ENCODE assay signal across 16 cellular contexts in genomic region chr2:10433264-10433947, GRCh38. TPM values are rescaled to one million over a fixed set of nuclear protein-coding genes. Genes with fewer than 3 reads are reported as not detected.
A peak's percentile ranks its signal among the peaks of the same experiment; 100 is the strongest.
DNase-seq lines count a peak whose midpoint lies in the region; ATAC-seq and TF ChIP-seq lines count a peak whose summit lies in the region.
"Had no signal": no experiment of that assay in that cellular context is flagged by ENCODE, and none has a peak within 500 bp of the region (broad histone marks: within the 10 kb centered on the region; RNA-seq: fewer than 3 reads in every experiment).

No MANE protein-coding gene starts in this region.

- no peaks in the 10 kb centered on the region for H3K4me1 ChIP-seq in ascending aorta
- H3K4me1 ChIP-seq: HAP-1 had no signal

- POLR2A ChIA-PET in WTC11 (lab: Charles Lee): no interaction called here

- intact Hi-C loops in natural killer cell (cut with micrococcal nuclease) (loop anchor here (10.0 kb wide), 1 partner anchor 619 kb away; no protein-coding TSS in a partner anchor), ascending aorta (cut with DNase I) (loop anchor here (10.0 kb wide), 1 partner anchor 619 kb away; no protein-coding TSS in a partner anchor)

- H3K27ac Mint-ChIP-seq in natural killer cell treated with Interleukin-12 subunit alpha and Interleukin-12 subunit beta and Interleukin-15 and Interleukin-18, amount 100 ng/mL, for 72 hours: no peak overlapping the region
- H3K27ac Mint-ChIP-seq in natural killer cell (peak overlapping the region in 1 of 2 donors; percentile 0), WTC11 (no peak overlapping the region; the same call in 1 of the 2 replicates), mesothelial cell of epicardium (no peak overlapping the region)
- H3K27ac Mint-ChIP-seq: effector memory CD8-positive, alpha-beta T cell had no signal

- H3K36me3 Mint-ChIP-seq in natural killer cell treated with Interleukin-12 subunit alpha and Interleukin-12 subunit beta and Interleukin-15 and Interleukin-18, amount 100 ng/mL, for 72 hours: no peaks in the 10 kb centered on the region
- H3K36me3 Mint-ChIP-seq in natural killer cell (no peaks in the 10 kb centered on the region), WTC11 (no peaks in the 10 kb centered on the region), mesothelial cell of epicardium (no peaks in the 10 kb centered on the region)

- no peak overlapping the region for H3K27ac ChIP-seq in ascending aorta
- H3K27ac ChIP-seq: heart left ventricle, right atrium auricular region, vagina had no signal

- H3K9me3 Mint-ChIP-seq in natural killer cell treated with Interleukin-12 subunit alpha and Interleukin-12 subunit beta and Interleukin-15 and Interleukin-18, amount 100 ng/mL, for 72 hours: no peaks in the 10 kb centered on the region
- H3K9me3 Mint-ChIP-seq in natural killer cell (no peaks in the 10 kb centered on the region), WTC11 (no peaks in the 10 kb centered on the region), mesothelial cell of epicardium (no peaks in the 10 kb centered on the region)
- H3K9me3 Mint-ChIP-seq: effector memory CD8-positive, alpha-beta T cell had no signal

- no peak for ATAC-seq in natural killer cell treated with Interleukin-12 subunit alpha and Interleukin-12 subunit beta and Interleukin-15 and Interleukin-18, amount 100 ng/mL, for 72 hours
- ATAC-seq in natural killer cell (no peak), WTC11 (no peak), HG02885 (IDR thresholded peaks at IDR 0.05; ENCODE audit: poor library complexity, unreplicated experiment) (no peak)

- DNase-seq in natural killer cell treated with Interleukin-12 subunit alpha and Interleukin-12 subunit beta and Interleukin-15 and Interleukin-18, amount 100 ng/mL, for 72 hours (ENCODE audit: low spot score): no peak
- DNase-seq in natural killer cell (no peak), WTC11 (ENCODE audit: low spot score) (no peak), mesothelial cell of epicardium (ENCODE audit: low spot score in 2 of 2, unreplicated experiment in 2 of 2) (no peak), ascending aorta (ENCODE audit: low spot score in 2 of 2) (no peak), dedifferentiated amniotic fluid mesenchymal stem cell (ENCODE audit: extremely low spot score) (no peak), NCI-H2081 (lab: John Stamatoyannopoulos, UW) (no peak)
- DNase-seq: central memory CD4-positive, alpha-beta T cell; effector memory CD8-positive, alpha-beta T cell; heart left ventricle; mesenchymal stem cell; NCI-H146 had no signal

- H3K27me3 ChIP-seq in ascending aorta: no peaks in the 10 kb centered on the region
- H3K27me3 ChIP-seq: right atrium auricular region, vagina had no signal

- peak overlapping the region; percentile 1 for H3K4me3 Mint-ChIP-seq in natural killer cell treated with Interleukin-12 subunit alpha and Interleukin-12 subunit beta and Interleukin-15 and Interleukin-18, amount 100 ng/mL, for 72 hours
- H3K4me3 Mint-ChIP-seq in natural killer cell (no peak overlapping the region), WTC11 (no peak overlapping the region; the same call in 1 of the 2 replicates), mesothelial cell of epicardium (peak overlapping the region; percentile 3)

- TF ChIP-seq CTCF in natural killer cell (IDR thresholded peaks at IDR 0.05) (no peak), WTC11 (IDR thresholded peaks at IDR 0.05) (no peak), mesothelial cell of epicardium (IDR thresholded peaks at IDR 0.05; ENCODE audit: unreplicated experiment) (no peak), ascending aorta (IDR thresholded peaks at IDR 0.05) (no peak)

- CTCF ChIA-PET in WTC11 (lab: Charles Lee): interaction anchor here (0.5 to 5.5 kb wide), 14 partner anchors 23 to 375 kb away, joined by 3 to 104 read pairs (median 5); partner anchors contain the start of gene HPCAL1

- H3K4me3 ChIP-seq in ascending aorta: no peak overlapping the region
- H3K4me3 ChIP-seq: HAP-1 had no signal

- H3K36me3 ChIP-seq in ascending aorta: no peaks in the 10 kb centered on the region
- H3K36me3 ChIP-seq: HAP-1, heart left ventricle, right atrium auricular region, vagina had no signal

- peaks cover 9 to 11% of the 10 kb centered on the region in 2 donors for H3K27me3 Mint-ChIP-seq in natural killer cell treated with Interleukin-12 subunit alpha and Interleukin-12 subunit beta and Interleukin-15 and Interleukin-18, amount 100 ng/mL, for 72 hours
- peaks cover 8 to 22% of the 10 kb centered on the region in 2 donors for H3K27me3 Mint-ChIP-seq in natural killer cell (ENCODE audit: low read depth in 2 of 2)
- no peaks in the 10 kb centered on the region; the same call in 1 of the 2 replicates for H3K27me3 Mint-ChIP-seq in WTC11 (ENCODE audit: low read depth)
- peaks cover 3% of the 10 kb centered on the region for H3K27me3 Mint-ChIP-seq in mesothelial cell of epicardium (ENCODE audit: low read depth)

- H3K9me3 ChIP-seq in ascending aorta: no peaks in the 10 kb centered on the region
- H3K9me3 ChIP-seq: HAP-1, heart left ventricle, right atrium auricular region, vagina had no signal

- peaks cover 6 to 10% of the 10 kb centered on the region in 2 donors for H3K4me1 Mint-ChIP-seq in natural killer cell treated with Interleukin-12 subunit alpha and Interleukin-12 subunit beta and Interleukin-15 and Interleukin-18, amount 100 ng/mL, for 72 hours (ENCODE audit: low read depth in 2 of 2)
- H3K4me1 Mint-ChIP-seq in natural killer cell (peaks cover 6 to 21% of the 10 kb centered on the region in 2 donors), WTC11 (no peaks in the 10 kb centered on the region), mesothelial cell of epicardium (peaks cover 6% of the 10 kb centered on the region)

TF ChIP-seq in WTC11, 78 proteins besides CTCF, POLR2A, EP300 and RAD21:
- no peak for TF ChIP-seq MYBL2 (CRISPR knock-in tag; IDR thresholded peaks at IDR 0.05)
- 0 out of 2 replicates have a peak, but pooled peaks have one; percentile 31 for TF ChIP-seq NFE2L1 (CRISPR knock-in tag; IDR thresholded peaks at IDR 0.05)

RNA-seq across cellular contexts. Expression of gene ODC1, which starts 14.7 kb away (rescaled TPM):
- total RNA-seq in natural killer cell treated with Interleukin-12 subunit alpha and Interleukin-12 subunit beta and Interleukin-15 and Interleukin-18, amount 100 ng/mL, for 72 hours: 100 to 1,000 TPM in 1 of 2 donors, 10 to 100 TPM in 1; 91.5 to 206 TPM
- total RNA-seq in natural killer cell (10 to 100 TPM; 38.7 to 85.4 (median 43.8) TPM), WTC11 (2021) (42.3 to 46.6 TPM (median 42.8 TPM) in 3 replicates), mesothelial cell of epicardium (138 to 148 TPM (median 148 TPM) in 3 replicates), ascending aorta (82.8 TPM)

Comparison
In these comparisons a context has a peak if more than half of its experiments do, and no peak if none do; other contexts are left out.
1. H3K4me3 Mint-ChIP-seq: peak in natural killer cell treated with Interleukin-12 subunit alpha and Interleukin-12 subunit beta and Interleukin-15 and Interleukin-18, amount 100 ng/mL, for 72 hours (single experiment) and mesothelial cell of epicardium (single experiment); none in natural killer cell (single experiment) and WTC11 (single experiment).